ENCODE assay signal across 25 cellular contexts in genomic region chr22:48337957-48338792, GRCh38.
"Had no signal": no experiment of that assay in that cellular context is flagged by ENCODE, and none has a peak within 500 bp of the region (broad histone marks: within the 10 kb centered on the region; RNA-seq: fewer than 3 reads in every experiment).

No MANE protein-coding gene starts in this region.

- ATAC-seq: activated CD4-positive, alpha-beta T cell treated with anti-CD3 and anti-CD28 coated beads for 36 hours; activated T-helper 17 cell treated with anti-CD3 and anti-CD28 coated beads, Interleukin-2, amount 50 U/mL, for 72 hours had no signal

- H3K4me1 ChIP-seq: prostate gland, stomach, suprapubic skin, transverse colon had no signal

- H3K4me3 ChIP-seq: ovary, prostate gland, stomach, suprapubic skin, transverse colon had no signal

- FAIRE-seq: endometrium, keratinocyte had no signal

- H3K4me3 Mint-ChIP-seq: activated B cell treated with CpG ODN at 0.5 μM for 24 hours; activated CD4-positive, alpha-beta T cell treated with anti-CD3 and anti-CD28 coated beads for 36 hours; activated naive CD4-positive, alpha-beta T cell treated with anti-CD3 and anti-CD28 coated beads for 36 hours; activated naive CD8-positive, alpha-beta T cell treated with anti-CD3 and anti-CD28 coated beads, Interleukin-2, amount 10 ng/mL, durations not matched to agents 7 days and 5 days; activated T-cell treated with anti-CD3 and anti-CD28 coated beads, Interleukin-2, amount 50 U/mL, for 24 hours; activated T-helper 17 cell treated with anti-CD3 and anti-CD28 coated beads, Interleukin-2, amount 50 U/mL, for 72 hours; dendritic cell treated with granulocyte-macrophage colony-stimulating factor and Interleukin-4, amounts not matched to agents 40 ng/mL and 50 ng/mL, for 4 days; mesothelial cell of epicardium; natural killer cell; T-helper 1 cell treated with Interleukin-12 subunit alpha and Interleukin-12 subunit beta and Interleukin-4 antibody, amounts not matched to agents 30 μg/mL and 1 μg/mL, for 36 hours had no signal

- H3K36me3 ChIP-seq: ovary, prostate gland, stomach, suprapubic skin, transverse colon had no signal

- H3K9me3 Mint-ChIP-seq: activated B cell treated with CpG ODN at 0.5 μM for 24 hours; activated naive CD4-positive, alpha-beta T cell treated with anti-CD3 and anti-CD28 coated beads for 36 hours; activated naive CD8-positive, alpha-beta T cell treated with anti-CD3 and anti-CD28 coated beads, Interleukin-2, amount 10 ng/mL, durations not matched to agents 7 days and 5 days; activated T-cell treated with anti-CD3 and anti-CD28 coated beads, Interleukin-2, amount 50 U/mL, for 24 hours; activated T-helper 17 cell treated with anti-CD3 and anti-CD28 coated beads, Interleukin-2, amount 50 U/mL, for 72 hours; dendritic cell treated with granulocyte-macrophage colony-stimulating factor and Interleukin-4, amounts not matched to agents 40 ng/mL and 50 ng/mL, for 4 days; mesothelial cell of epicardium; natural killer cell; T-helper 1 cell treated with Interleukin-12 subunit alpha and Interleukin-12 subunit beta and Interleukin-4 antibody, amounts not matched to agents 30 μg/mL and 1 μg/mL, for 36 hours had no signal

- H3K36me3 Mint-ChIP-seq: activated naive CD8-positive, alpha-beta T cell treated with anti-CD3 and anti-CD28 coated beads, Interleukin-2, amount 10 ng/mL, durations not matched to agents 7 days and 5 days; mesothelial cell of epicardium; natural killer cell had no signal

- H3K9me3 ChIP-seq: ovary, prostate gland, stomach, suprapubic skin, transverse colon had no signal

- H3K27me3 ChIP-seq: ovary had no signal

- H3K4me1 Mint-ChIP-seq: activated B cell treated with CpG ODN at 0.5 μM for 24 hours; activated CD4-positive, alpha-beta T cell treated with anti-CD3 and anti-CD28 coated beads for 36 hours; activated naive CD8-positive, alpha-beta T cell treated with anti-CD3 and anti-CD28 coated beads, Interleukin-2, amount 10 ng/mL, durations not matched to agents 7 days and 5 days; activated T-helper 17 cell treated with anti-CD3 and anti-CD28 coated beads, Interleukin-2, amount 50 U/mL, for 72 hours had no signal

- H3K27ac Mint-ChIP-seq: activated B cell treated with CpG ODN at 0.5 μM for 24 hours; activated CD4-positive, alpha-beta T cell treated with anti-CD3 and anti-CD28 coated beads for 36 hours; activated naive CD4-positive, alpha-beta T cell treated with anti-CD3 and anti-CD28 coated beads for 36 hours; activated naive CD8-positive, alpha-beta T cell treated with anti-CD3 and anti-CD28 coated beads, Interleukin-2, amount 10 ng/mL, durations not matched to agents 7 days and 5 days; activated T-cell treated with anti-CD3 and anti-CD28 coated beads, Interleukin-2, amount 50 U/mL, for 24 hours; activated T-helper 17 cell treated with anti-CD3 and anti-CD28 coated beads, Interleukin-2, amount 50 U/mL, for 72 hours; dendritic cell treated with granulocyte-macrophage colony-stimulating factor and Interleukin-4, amounts not matched to agents 40 ng/mL and 50 ng/mL, for 4 days; mesothelial cell of epicardium; natural killer cell; T-helper 1 cell treated with Interleukin-12 subunit alpha and Interleukin-12 subunit beta and Interleukin-4 antibody, amounts not matched to agents 30 μg/mL and 1 μg/mL, for 36 hours had no signal

- H3K27ac ChIP-seq: ovary, prostate gland, stomach, suprapubic skin, transverse colon had no signal

- DNase-seq: activated B cell treated with CpG ODN at 0.5 μM for 24 hours; activated CD4-positive, alpha-beta T cell treated with anti-CD3 and anti-CD28 coated beads for 36 hours; activated CD4-positive, alpha-beta T cell treated with anti-CD3 and anti-CD28 coated beads, Interleukin-2, amount 50 U/mL, for 4 hours; activated CD8-positive, alpha-beta memory T cell treated with anti-CD3 and anti-CD28 coated beads for 24 hours; activated CD8-positive, alpha-beta memory T cell treated with anti-CD3 and anti-CD28 coated beads, Interleukin-2, amount 50 U/mL, for 4 hours; activated naive CD4-positive, alpha-beta T cell treated with anti-CD3 and anti-CD28 coated beads for 36 hours; activated naive CD8-positive, alpha-beta T cell treated with anti-CD3 and anti-CD28 coated beads, Interleukin-2, amount 10 ng/mL, durations not matched to agents 7 days and 5 days; activated T-cell treated with anti-CD3 and anti-CD28 coated beads, Interleukin-2, amount 50 U/mL, for 24 hours; amniotic stem cell; effector CD4-positive, alpha-beta T cell; natural killer cell; stimulated activated CD4-positive, alpha-beta T cell treated with anti-CD3 and anti-CD28 coated beads, Interleukin-12 subunit alpha, Interleukin-12 subunit beta, amount 100 ng/mL, for 4 hours; stimulated activated CD4-positive, alpha-beta T cell treated with anti-CD3 and anti-CD28 coated beads, Interleukin-4, amount 100 ng/mL, for 4 hours; stomach; T1000; transverse colon had no signal
